24 cellular contexts compared by ENCODE assay signal in the genomic region with DNA sequence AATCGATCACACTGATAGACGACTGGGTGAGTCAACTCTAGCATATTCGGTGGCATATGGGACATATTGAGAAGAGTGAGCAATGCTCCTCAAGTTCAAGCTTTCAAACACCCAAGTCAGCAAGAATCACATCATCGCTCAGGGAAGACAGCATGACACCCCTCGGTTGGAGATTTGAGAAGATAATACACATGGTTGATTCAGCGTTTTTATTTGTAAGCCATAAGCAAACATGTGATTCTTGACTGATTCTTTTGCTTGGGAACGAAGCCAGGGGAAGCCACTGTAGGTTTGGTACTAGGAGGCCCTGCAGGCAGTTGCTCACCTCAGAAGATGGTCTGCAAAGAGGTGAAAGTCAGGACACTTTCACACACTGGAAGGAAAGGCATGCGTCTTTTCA. TPM values are rescaled to one million over a fixed set of nuclear protein-coding genes. Genes with fewer than 3 reads are reported as not detected.
A peak's percentile ranks its signal among the peaks of the same experiment; 100 is the strongest.
DNase-seq lines count a peak whose midpoint lies in the region; ATAC-seq, FAIRE-seq and TF ChIP-seq lines count a peak whose summit lies in the region.
"Had no signal": no experiment of that assay in that cellular context is flagged by ENCODE, and none has a peak within 500 bp of the region (broad histone marks: within the 10 kb centered on the region; RNA-seq: fewer than 3 reads in every experiment).

No MANE protein-coding gene starts in this region.

- CTCF ChIA-PET in GM12878 (lab: Yijun Ruan, JAX): no interaction called here

- H3K9ac ChIP-seq in GM12878 (ENCODE audit: control insufficient read depth, insufficient read depth, low read length): no peak overlapping the region
- H3K9ac ChIP-seq: BLaER1 treated with 17β-estradiol and CSF1 and Interleukin-3, amounts not matched to agents 10 nM and 100 nM had no signal

- no peaks in the 10 kb centered on the region for H4K20me1 ChIP-seq in GM12878 (ENCODE audit: control insufficient read depth, insufficient read depth)
- H4K20me1 ChIP-seq: BLaER1 treated with 17β-estradiol and CSF1 and Interleukin-3, amounts not matched to agents 10 nM and 100 nM had no signal

- H2AFZ ChIP-seq in GM12878 (ENCODE audit: control insufficient read depth, low read depth, low read length): no peak overlapping the region
- H2AFZ ChIP-seq: GM23338 had no signal

- WGBS in GM12878 (ENCODE audit: insufficient coverage, insufficient replicate concordance, low lambda C conversion rate, missing lambda C conversion rate): 52% methylated on average over 8 of the region's 8 CpGs

- in situ Hi-C loops in ACHN (cut with HindIII; ENCODE audit: low pct_ligation_motif_present, low pct_unique_long_range_greater_than_20kb, low sequenced_read_pairs) (no loop called here), GM12878 (cut with MboI) (no loop called here)

- POLR2A ChIA-PET in GM12878 (lab: Charles Lee): no interaction called here

- no TSS peak for BruUV-seq in GM12878 (replicated peaks; lab: Mats Ljungman, UMichigan)

- intact Hi-C loops in GM12878 (cut with micrococcal nuclease; ENCODE audit: unreplicated experiment): no loop called here

- no peak for FAIRE-seq in GM12878 (lab: Jason Lieb, UNC)
- FAIRE-seq: A204.1, G401.6, GM19239 had no signal

- H3K4me1 ChIP-seq in GM12878 (ENCODE audit: control insufficient read depth, insufficient read depth, low read length): no peaks in the 10 kb centered on the region
- H3K4me1 ChIP-seq: BE2C had no signal

- H3K79me2 ChIP-seq in GM12878 (ENCODE audit: control insufficient read depth, insufficient read depth, low read length): no peaks in the 10 kb centered on the region

- no peak overlapping the region for H3K4me3 ChIP-seq in GM12878
- H3K4me3 ChIP-seq: BLaER1 treated with 17β-estradiol and CSF1 and Interleukin-3, amounts not matched to agents 10 nM and 100 nM; GM23338 had no signal

- TF ChIP-seq RAD21 in GM12878 (IDR thresholded peaks at IDR 0.05; ENCODE audit: insufficient read depth, low read depth, low read length): no peak

- no peak overlapping the region for H3K27ac ChIP-seq in GM12878 (ENCODE audit: control insufficient read depth, insufficient read depth)
- H3K27ac ChIP-seq: 22Rv1; BLaER1 treated with 17β-estradiol and CSF1 and Interleukin-3, amounts not matched to agents 10 nM and 100 nM had no signal

- no peaks in the 10 kb centered on the region for H3K9me3 ChIP-seq in GM12878 (replicated peaks; ENCODE audit: control insufficient read depth, insufficient read depth, low read length)
- H3K9me3 ChIP-seq: BE2C had no signal

- TF ChIP-seq CTCF in GM12878 (IDR thresholded peaks at IDR 0.05 in 2 of 3, conservative IDR thresholded peaks at IDR 0.05 in 1 of 3; ENCODE audit: control insufficient read depth in 2 of 3, extremely low read depth in 1 of 3, insufficient read depth in 1 of 3, low read depth in 3 of 3, low read length in 3 of 3): no peak

- SMC1A ChIA-PET in GM12878 (lab: Charles Lee; ENCODE audit: uncharacterized antibody, unreplicated experiment): no interaction called here

- no peak for ATAC-seq in GM12878
- ATAC-seq in esophagus mucosa: peak; percentile 50
- ATAC-seq in SK-N-SH treated with all-trans-retinoic acid at 6 μM for 48 hours: no peak
- ATAC-seq: GM23338, HCT116 had no signal

- H3K27me3 ChIP-seq in GM12878 (replicated peaks in 1 of 2; ENCODE audit: control insufficient read depth in 2 of 2, insufficient read depth in 2 of 2, low read length in 1 of 2): no peaks in the 10 kb centered on the region
- H3K27me3 ChIP-seq: BE2C; BLaER1 treated with 17β-estradiol and CSF1 and Interleukin-3, amounts not matched to agents 10 nM and 100 nM had no signal

- no peak for TF ChIP-seq EP300 in GM12878 (IDR thresholded peaks at IDR 0.05; ENCODE audit: borderline replicate concordance in 1 of 2, control insufficient read depth in 1 of 2, low read depth in 2 of 2, low read length in 2 of 2)

- peak; percentile 12 for DNase-seq in ACHN
- DNase-seq in M059J (ENCODE audit: low read depth): peak; percentile 4
- no peak for DNase-seq in GM12878 (ENCODE audit: low read depth, low spot score)
- DNase-seq in T-helper 9 cell: no peak
- DNase-seq in HT-29 (ENCODE audit: low spot score): no peak
- DNase-seq in NCI-H82 treated with DMSO at 0.1 percent for 48 hours (lab: John Stamatoyannopoulos, UW; ENCODE audit: unreplicated experiment): no peak
- DNase-seq: AML-193; BE2C; CD4-positive, alpha-beta T cell; CD8-positive, alpha-beta memory T cell; DMS153; DND-41; H9 had no signal

- no peak overlapping the region for H3K4me2 ChIP-seq in GM12878 (ENCODE audit: control insufficient read depth, insufficient read depth)
- H3K4me2 ChIP-seq: BLaER1 treated with 17β-estradiol and CSF1 and Interleukin-3, amounts not matched to agents 10 nM and 100 nM; GM23338 had no signal

- no peaks in the 10 kb centered on the region for H3K36me3 ChIP-seq in GM12878 (ENCODE audit: control insufficient read depth in 2 of 2, insufficient read depth in 2 of 2, low read length in 1 of 2)
- H3K36me3 ChIP-seq: BE2C; BLaER1 treated with 17β-estradiol and CSF1 and Interleukin-3, amounts not matched to agents 10 nM and 100 nM had no signal

- RAD21 ChIA-PET in GM12878 (lab: Charles Lee; ENCODE audit: unreplicated experiment): no interaction called here

- TF ChIP-seq POLR2A in GM12878 (IDR thresholded peaks at IDR 0.05; ENCODE audit: low read depth, low read length): no peak

TF ChIP-seq in GM12878, 131 proteins besides CTCF, POLR2A, EP300 and RAD21:
- no peak for TF ChIP-seq CREB1 (IDR thresholded peaks at IDR 0.05; ENCODE audit: low read depth)
- TF ChIP-seq, protein P1, sequence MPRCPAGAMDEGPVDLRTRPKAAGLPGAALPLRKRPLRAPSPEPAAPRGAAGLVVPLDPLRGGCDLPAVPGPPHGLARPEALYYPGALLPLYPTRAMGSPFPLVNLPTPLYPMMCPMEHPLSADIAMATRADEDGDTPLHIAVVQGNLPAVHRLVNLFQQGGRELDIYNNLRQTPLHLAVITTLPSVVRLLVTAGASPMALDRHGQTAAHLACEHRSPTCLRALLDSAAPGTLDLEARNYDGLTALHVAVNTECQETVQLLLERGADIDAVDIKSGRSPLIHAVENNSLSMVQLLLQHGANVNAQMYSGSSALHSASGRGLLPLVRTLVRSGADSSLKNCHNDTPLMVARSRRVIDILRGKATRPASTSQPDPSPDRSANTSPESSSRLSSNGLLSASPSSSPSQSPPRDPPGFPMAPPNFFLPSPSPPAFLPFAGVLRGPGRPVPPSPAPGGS (IDR thresholded peaks at IDR 0.05; ENCODE audit: borderline replicate concordance, insufficient read depth, low read depth, low read length, poor library complexity, severe bottlenecking): peak; percentile 54
TF ChIP-seq in GM12878: peak in this region for 1.

TF ChIP-seq in SK-N-SH treated with all-trans-retinoic acid at 6 μM for 48 hours, 23 proteins besides CTCF, POLR2A, EP300 and RAD21:
- TF ChIP-seq PPARA (CRISPR knock-in tag; IDR thresholded peaks at IDR 0.05; ENCODE audit: borderline replicate concordance) (no peak), OSR1 (CRISPR knock-in tag; IDR thresholded peaks at IDR 0.05) (no peak), ZFP30 (CRISPR knock-in tag; IDR thresholded peaks at IDR 0.05) (no peak), TOX (CRISPR knock-in tag; IDR thresholded peaks at IDR 0.05; ENCODE audit: borderline replicate concordance) (no peak), ARNTL (CRISPR knock-in tag; IDR thresholded peaks at IDR 0.05; ENCODE audit: borderline replicate concordance, low read depth) (no peak)

RNA-seq across cellular contexts. Expression of a gene that starts 12.6 kb away (rescaled TPM):
- not detected in 2 replicates for total RNA-seq in M059J (2014; rRNA removed; shearing (Covaris generic))
- not detected in 2 replicates for total RNA-seq in GM12878 (2013; cell fraction: nucleolus; rRNA removed)
- total RNA-seq in GM12878 (2014; rRNA removed): not detected in 2 replicates
- total RNA-seq in GM12878 (2014; rRNA removed; fragmentation: Illumina TruSeq; extraction: Trizol): not detected in 2 replicates
- total RNA-seq in GM12878 (2021): not detected in 2 replicates
- polyA plus RNA-seq in GM12878 (2011; ENCODE audit: low read depth): not detected
- polyA plus RNA-seq in GM12878 (2011; rRNA removed): not detected in 2 replicates
- polyA plus RNA-seq in GM12878 (2011; cell fraction: cytosol; rRNA removed): not detected in 2 replicates
- polyA plus RNA-seq in GM12878 (2011; cell fraction: nucleus; rRNA removed): not detected in 2 replicates
- polyA plus RNA-seq in GM12878 (2012): 0.30 TPM in 1 of 2 replicates, not detected in the other
- polyA plus RNA-seq in GM12878 (2014; fragmentation: Illumina TruSeq; extraction: Trizol): not detected in 2 replicates
- polyA plus RNA-seq in GM12878 (2014; fragmentation: Nextera tagmentation; extraction: Ambion mirVana): under 1 TPM in 1 of 2 experiments, not detected in 1; 0.15 TPM
- not detected in 2 replicates for polyA plus RNA-seq in GM12878 (2014; rRNA removed)
- polyA plus RNA-seq in GM12878 (2016; fragmentation: Nextera tagmentation; extraction: Ambion mirVana): not detected
- not detected in 2 replicates for polyA minus RNA-seq in GM12878 (2011; rRNA and poly(A)+ RNA removed)
- polyA minus RNA-seq in GM12878 (2011; cell fraction: cytosol; rRNA and poly(A)+ RNA removed): not detected in 2 replicates
- polyA minus RNA-seq in GM12878 (2011; cell fraction: nucleus; rRNA and poly(A)+ RNA removed): not detected in 2 replicates
- total RNA-seq in esophagus mucosa: not detected
- not detected in 2 replicates for total RNA-seq in HT-29 (2014; rRNA removed; shearing (Covaris generic))
- total RNA-seq: CD4-positive, alpha-beta T cell; CD8-positive, alpha-beta memory T cell; H4; H9 had no signal
- polyA plus RNA-seq: CD14-positive monocyte; CD8-positive, alpha-beta memory T cell had no signal

Comparison
In these comparisons a context has a peak if more than half of its experiments do, and no peak if none do; other contexts are left out.
1. DNase-seq: peak in ACHN (single experiment) and M059J (single experiment); none in GM12878 (single experiment), T-helper 9 cell (single experiment), HT-29 (single experiment) and NCI-H82 treated with DMSO at 0.1 percent for 48 hours (single experiment).